ENCODE assay signal across 1 cellular context in genomic region chr1:225428066-225428878, GRCh38.
TF ChIP-seq lines count a peak whose summit lies in the region.

No MANE protein-coding gene starts in this region.

TF ChIP-seq in HepG2, 621 proteins besides CTCF, POLR2A, EP300 and RAD21 (continued from another document and continues in another):
- peak; percentile 37 for TF ChIP-seq ARID4A (CRISPR knock-in tag; IDR thresholded peaks at IDR 0.05; ENCODE audit: borderline replicate concordance)
- peak; percentile 49; the same call in 1 of the 2 replicates for TF ChIP-seq KAT8 (CRISPR knock-in tag; IDR thresholded peaks at IDR 0.05)
- TF ChIP-seq EHMT2 (IDR thresholded peaks at IDR 0.05; ENCODE audit: borderline replicate concordance, low read depth, low read length) = no peak
- TF ChIP-seq PRDM10 (CRISPR knock-in tag; IDR thresholded peaks at IDR 0.05; ENCODE audit: low read depth) = peak; percentile 28; the same call in 1 of the 2 replicates
- peak in 1 of 2 experiments; percentile 69; a peak in 2 of 4 replicates for TF ChIP-seq HMGXB4 (CRISPR knock-in tag; IDR thresholded peaks at IDR 0.05; ENCODE audit: borderline replicate concordance in 1 of 2, low read depth in 1 of 2)
- no peak for TF ChIP-seq ZNF550 (CRISPR knock-in tag; IDR thresholded peaks at IDR 0.05; ENCODE audit: borderline replicate concordance)
- TF ChIP-seq ZNF629 (CRISPR knock-in tag; conservative IDR thresholded peaks at IDR 0.05) = no peak
- no peak for TF ChIP-seq NCOA5 (CRISPR knock-in tag; IDR thresholded peaks at IDR 0.05)
- TF ChIP-seq HBP1 (CRISPR knock-in tag; IDR thresholded peaks at IDR 0.05; ENCODE audit: low read depth) = peak; percentile 40; the same call in 1 of the 2 replicates
- peak; percentile 38; the same call in 1 of the 2 replicates for TF ChIP-seq NAIF1 (CRISPR knock-in tag; IDR thresholded peaks at IDR 0.05; ENCODE audit: borderline replicate concordance)
- TF ChIP-seq ZGPAT (CRISPR knock-in tag; IDR thresholded peaks at IDR 0.05) = peak; percentile 69
- 0 out of 2 replicates have a peak, but pooled peaks have one; percentile 53 for TF ChIP-seq SKIL (CRISPR knock-in tag; IDR thresholded peaks at IDR 0.05; ENCODE audit: borderline replicate concordance)
- no peak for TF ChIP-seq ZNF512 (CRISPR knock-in tag; IDR thresholded peaks at IDR 0.05)
- peak; percentile 75; the same call in 1 of the 2 replicates for TF ChIP-seq ZBTB14 (CRISPR knock-in tag; IDR thresholded peaks at IDR 0.05)
- no peak for TF ChIP-seq ZNF567 (CRISPR knock-in tag; IDR thresholded peaks at IDR 0.05; ENCODE audit: borderline replicate concordance)
- TF ChIP-seq HINFP (CRISPR knock-in tag; IDR thresholded peaks at IDR 0.05; ENCODE audit: low read depth) = no peak
- peak; percentile 89 for TF ChIP-seq FOXM1 (CRISPR knock-in tag; IDR thresholded peaks at IDR 0.05)
- no peak for TF ChIP-seq TBL1XR1 (IDR thresholded peaks at IDR 0.05; ENCODE audit: borderline replicate concordance, low read length, partially characterized antibody)
- peak; percentile 57; the same call in 1 of the 2 replicates for TF ChIP-seq PHF21A (CRISPR knock-in tag; IDR thresholded peaks at IDR 0.05)
- TF ChIP-seq ZBTB38 (CRISPR knock-in tag; IDR thresholded peaks at IDR 0.05) = peak; percentile 80; the same call in 1 of the 2 replicates
- no peak for TF ChIP-seq FOXP4 (CRISPR knock-in tag; IDR thresholded peaks at IDR 0.05)
- TF ChIP-seq ZBTB34 (CRISPR knock-in tag; IDR thresholded peaks at IDR 0.05) = no peak
- no peak for TF ChIP-seq ZNF558 (CRISPR knock-in tag; IDR thresholded peaks at IDR 0.05; ENCODE audit: borderline replicate concordance)
- TF ChIP-seq KDM5B (CRISPR knock-in tag; IDR thresholded peaks at IDR 0.05; ENCODE audit: borderline replicate concordance) = peak; percentile 57; the same call in 1 of the 2 replicates
